1 cellular context compared by ENCODE assay signal in genomic region chr7:24741691-24742639, GRCh38.
TF ChIP-seq lines count a peak whose summit lies in the region.

No MANE protein-coding gene starts in this region.

TF ChIP-seq in SK-N-SH treated with all-trans-retinoic acid at 6 μM for 48 hours, 23 proteins besides CTCF, POLR2A, EP300 and RAD21 (continued from another document):
- peak; percentile 65 for TF ChIP-seq ZFP3 (CRISPR knock-in tag; IDR thresholded peaks at IDR 0.05)
